ENCODE assay signal across 8 cellular contexts in genomic region chr10:68073631-68074403, GRCh38. TPM values are rescaled to one million over a fixed set of nuclear protein-coding genes. Genes with fewer than 3 reads are reported as not detected.
DNase-seq lines count a peak whose midpoint lies in the region; ATAC-seq, FAIRE-seq and TF ChIP-seq lines count a peak whose summit lies in the region.

No MANE protein-coding gene starts in this region.

- H4K20me1 ChIP-seq in MM.1S (ENCODE audit: insufficient read depth, low read length), result no peaks in the 10 kb centered on the region

- no peak overlapping the region for H2BK15ac ChIP-seq in mesenchymal stem cell (ENCODE audit: low read depth, poor library complexity, severe bottlenecking)

- no peak overlapping the region for H2BK5ac ChIP-seq in mesenchymal stem cell (ENCODE audit: low read depth, low read length, poor library complexity, severe bottlenecking)

- peak overlapping the region; percentile 98 for H3K4me3 ChIP-seq in MM.1S (ENCODE audit: low read length)
- H3K4me3 ChIP-seq in mesenchymal stem cell (ENCODE audit: insufficient read depth in 1 of 2, low read depth in 1 of 2, low read length in 2 of 2), result peak overlapping the region; percentile 77 to 88

- peak overlapping the region; percentile 84 for H3K4me2 ChIP-seq in MM.1S (ENCODE audit: low read depth, low read length)
- peak overlapping the region; percentile 60 for H3K4me2 ChIP-seq in mesenchymal stem cell (ENCODE audit: low read length, poor library complexity, severe bottlenecking)

- under 1% methylated on average over 8 of the region's 10 CpGs for WGBS in mesenchymal stem cell

- H2BK120ac ChIP-seq in mesenchymal stem cell (ENCODE audit: low read depth, low read length), result no peak overlapping the region

- no peak overlapping the region for H3K18ac ChIP-seq in mesenchymal stem cell (ENCODE audit: low read depth in 1 of 2, low read length in 2 of 2)

- H3K9ac ChIP-seq in MM.1S (ENCODE audit: low read length), result peak overlapping the region; percentile 88
- H3K9ac ChIP-seq in mesenchymal stem cell (ENCODE audit: low read length), result peak overlapping the region; percentile 98

- H2AFZ ChIP-seq in MM.1S (ENCODE audit: low read length) (peak overlapping the region; percentile 97), mesenchymal stem cell (ENCODE audit: low read depth, low read length) (no peak overlapping the region)

- no peak for ATAC-seq in GM21515 (IDR thresholded peaks at IDR 0.05; ENCODE audit: unreplicated experiment)
- no peak for ATAC-seq in GM21367 (IDR thresholded peaks at IDR 0.05; ENCODE audit: unreplicated experiment)

- TF ChIP-seq CTCF in D721Med (IDR thresholded peaks at IDR 0.05; ENCODE audit: insufficient read depth, missing control alignments) (no peak), MM.1S (IDR thresholded peaks at IDR 0.05; ENCODE audit: low read length) (no peak)

- H3K9me2 ChIP-seq in MM.1S (replicated peaks; ENCODE audit: insufficient read depth, low read length), result no peaks in the 10 kb centered on the region

- peaks cover 43% of the 10 kb centered on the region for H3K79me2 ChIP-seq in MM.1S (ENCODE audit: low read length)

- H4K8ac ChIP-seq in mesenchymal stem cell (ENCODE audit: low read length), result no peak overlapping the region

- no peak overlapping the region for H3K4ac ChIP-seq in mesenchymal stem cell (ENCODE audit: low read depth in 1 of 2, low read length in 2 of 2)

- DNase-seq in D721Med (ENCODE audit: insufficient read length, low spot score), result no peak
- DNase-seq in MM.1S, result no peak
- no peak for DNase-seq in caudate nucleus (lab: John Stamatoyannopoulos, UW)
- DNase-seq in mesenchymal stem cell, result peak; percentile 56
- no peak for DNase-seq in urothelium cell line (ENCODE audit: low spot score)
- no peak for DNase-seq in LoVo (ENCODE audit: low spot score)

- H3K4me1 ChIP-seq in MM.1S (ENCODE audit: low read length) (peaks cover 16% of the 10 kb centered on the region), mesenchymal stem cell (ENCODE audit: control insufficient read depth, insufficient read depth, low read depth, low read length) (no peaks in the 10 kb centered on the region)

- FAIRE-seq in D721Med (lab: Jason Lieb, UNC) (peak; percentile 25), urothelium cell line (lab: Jason Lieb, UNC) (no peak)

- H3K27me3 ChIP-seq in MM.1S (replicated peaks; ENCODE audit: insufficient read depth, low read length) (no peaks in the 10 kb centered on the region), mesenchymal stem cell (ENCODE audit: control insufficient read depth in 1 of 2, insufficient read depth in 1 of 2, low read length in 2 of 2) (no peaks in the 10 kb centered on the region)

- H3K27ac ChIP-seq in MM.1S (ENCODE audit: low read length) (peak overlapping the region; percentile 78; the same call in 1 of the 2 replicates), caudate nucleus (ENCODE audit: low read depth, low read length) (peak overlapping the region; percentile 98), mesenchymal stem cell (ENCODE audit: low read length, poor library complexity, severe bottlenecking) (peak overlapping the region; percentile 99)

- H2BK12ac ChIP-seq in mesenchymal stem cell (ENCODE audit: low read length in 2 of 2), result no peak overlapping the region

- peaks cover 4% of the 10 kb centered on the region; the same call in 1 of the 2 replicates for H3F3A ChIP-seq in MM.1S (ENCODE audit: insufficient read depth, low read length)

- no peak overlapping the region for H4K91ac ChIP-seq in mesenchymal stem cell (ENCODE audit: low read length)

- no peaks in the 10 kb centered on the region for H3K9me3 ChIP-seq in MM.1S (replicated peaks; ENCODE audit: insufficient read depth, low read length)
- no peaks in the 10 kb centered on the region for H3K9me3 ChIP-seq in mesenchymal stem cell (ENCODE audit: control insufficient read depth, low read length)

- H3K79me1 ChIP-seq in mesenchymal stem cell (replicated peaks; ENCODE audit: low read length, poor library complexity, severe bottlenecking), result no peaks in the 10 kb centered on the region

- peak overlapping the region in 1 of 2 experiments; percentile 19 for H3K14ac ChIP-seq in mesenchymal stem cell (ENCODE audit: low read length in 2 of 2)

- H3K23ac ChIP-seq in mesenchymal stem cell (ENCODE audit: low read length in 2 of 2), result no peak overlapping the region

- H2AK5ac ChIP-seq in mesenchymal stem cell (ENCODE audit: low read length, severe bottlenecking), result no peak overlapping the region

- no peaks in the 10 kb centered on the region for H3K36me3 ChIP-seq in MM.1S (replicated peaks; ENCODE audit: insufficient read depth, low read length)
- H3K36me3 ChIP-seq in mesenchymal stem cell (ENCODE audit: control insufficient read depth in 1 of 2, insufficient read depth in 2 of 2, low read depth in 1 of 2, low read length in 2 of 2), result peaks cover 0 to 25% of the 10 kb centered on the region in 2 experiments

RNA-seq across cellular contexts. Expression of gene HERC4, which starts 1.3 kb away (rescaled TPM):
- polyA plus RNA-seq in mesenchymal stem cell (2013, experiment 1 of 2), result 20.9 TPM
- 20.2 TPM for polyA plus RNA-seq in mesenchymal stem cell (2013, experiment 2 of 2)

RNA-seq across cellular contexts. Expression of gene MYPN, which starts 35.5 kb away (rescaled TPM):
- not detected for polyA plus RNA-seq in mesenchymal stem cell (2013, experiment 1 of 2)
- 0.01 TPM for polyA plus RNA-seq in mesenchymal stem cell (2013, experiment 2 of 2)
